9 cellular contexts compared by ENCODE assay signal in genomic region chr2:178111743-178112142, GRCh38. TPM values are rescaled to one million over a fixed set of nuclear protein-coding genes. Genes with fewer than 3 reads are reported as not detected.
DNase-seq lines count a peak whose midpoint lies in the region; ATAC-seq, FAIRE-seq and TF ChIP-seq lines count a peak whose summit lies in the region.
"Had no signal": no experiment of that assay in that cellular context is flagged by ENCODE, and none has a peak within 500 bp of the region (broad histone marks: within the 10 kb centered on the region; RNA-seq: fewer than 3 reads in every experiment).

No MANE protein-coding gene starts in this region.

- in situ Hi-C loops in K562 (cut with MboI): loop anchor here (5.0 to 10.0 kb wide), 2 partner anchors 306 to 803 kb away; no protein-coding TSS in a partner anchor

- H4K8ac ChIP-seq in neuronal stem cell (ENCODE audit: low read depth, low read length): no peak overlapping the region

- H3K9ac ChIP-seq in K562 (ENCODE audit: insufficient read depth in 1 of 2, low read depth in 2 of 2, low read length in 2 of 2) (no peak overlapping the region), neuronal stem cell (ENCODE audit: low read depth, low read length, poor library complexity) (no peak overlapping the region), colonic mucosa (ENCODE audit: low read depth in 2 of 2, low read length in 2 of 2) (no peak overlapping the region)

- no peak overlapping the region for H4K91ac ChIP-seq in neuronal stem cell (ENCODE audit: low read depth, low read length, poor library complexity)

- POLR2A ChIA-PET in K562 (lab: Yijun Ruan, JAX): interaction anchor here (0.7 to 2.0 kb wide), 6 partner anchors 11 to 373 kb away, joined by 3 to 7 read pairs (median 3); no protein-coding TSS in a partner anchor

- no peak overlapping the region for H2BK15ac ChIP-seq in neuronal stem cell (ENCODE audit: low read length)

- H3K36me3 ChIP-seq in K562 (ENCODE audit: control insufficient read depth, insufficient read depth, low read length): peaks cover 5% of the 10 kb centered on the region; the same call in 1 of the 3 replicates
- H3K36me3 ChIP-seq in neuronal stem cell (replicated peaks in 1 of 2; ENCODE audit: control insufficient read depth in 2 of 2, insufficient read depth in 2 of 2, low read length in 2 of 2): peaks cover 0 to 3% of the 10 kb centered on the region in 2 donors
- H3K36me3 ChIP-seq in colonic mucosa: no peaks in the 10 kb centered on the region

- H3K79me2 ChIP-seq in K562 (ENCODE audit: control insufficient read depth, insufficient read depth, low read length): peaks cover 16% of the 10 kb centered on the region; the same call in 2 of the 3 replicates

- H3K27me3 ChIP-seq in K562 (ENCODE audit: control insufficient read depth in 2 of 2, insufficient read depth in 2 of 2, low read length in 2 of 2) (no peaks in the 10 kb centered on the region; a peak in 1 of 5 replicates), neuronal stem cell (ENCODE audit: control insufficient read depth in 3 of 3, insufficient read depth in 3 of 3, low read depth in 1 of 3, low read length in 3 of 3) (no peaks in the 10 kb centered on the region), colonic mucosa (no peaks in the 10 kb centered on the region)

- H3K4me3 ChIP-seq in K562 (peak overlapping the region; percentile 66; the same call in 1 of the 2 replicates), neuronal stem cell (ENCODE audit: low read length in 2 of 2) (peak overlapping the region in 1 of 2 donors; percentile 95), colonic mucosa (no peak overlapping the region)

- TF ChIP-seq RAD21 in K562 (CRISPR knock-in tag; conservative IDR thresholded peaks at IDR 0.05 in 1 of 2, IDR thresholded peaks at IDR 0.05 in 1 of 2): no peak

- peak overlapping the region; percentile 95; the same call in 1 of the 2 replicates for H3K4me2 ChIP-seq in K562 (ENCODE audit: insufficient read depth, low read length)
- no peak overlapping the region for H3K4me2 ChIP-seq in neuronal stem cell (ENCODE audit: insufficient read depth, low read length, poor library complexity, severe bottlenecking)

- no peak overlapping the region for H2BK5ac ChIP-seq in neuronal stem cell (ENCODE audit: low read length)

- H3K23ac ChIP-seq in neuronal stem cell (ENCODE audit: low read depth, low read length, poor library complexity): no peak overlapping the region

- H3K4ac ChIP-seq in neuronal stem cell (ENCODE audit: low read length): no peak overlapping the region

- peaks cover 10 to 16% of the 10 kb centered on the region in 2 experiments; a peak in 3 of 5 replicates for H3K4me1 ChIP-seq in K562 (replicated peaks in 1 of 2; ENCODE audit: control insufficient read depth in 2 of 2, insufficient read depth in 2 of 2, low read length in 2 of 2)
- no peaks in the 10 kb centered on the region for H3K4me1 ChIP-seq in neuronal stem cell (ENCODE audit: control insufficient read depth in 2 of 2, insufficient read depth in 1 of 2, low read depth in 1 of 2, low read length in 2 of 2)
- peaks cover 4% of the 10 kb centered on the region for H3K4me1 ChIP-seq in colonic mucosa

- no peak for DNase-seq in K562 (ENCODE audit: extremely low read depth in 1 of 4, low spot score in 3 of 4)
- no peak for DNase-seq in neuronal stem cell (ENCODE audit: low spot score)
- DNase-seq in SKM-1 (lab: John Stamatoyannopoulos, UW; ENCODE audit: unreplicated experiment): no peak
- DNase-seq in germinal center (ENCODE audit: low spot score): no peak
- DNase-seq in NCI-H2171 (lab: John Stamatoyannopoulos, UW): no peak
- DNase-seq in colonic mucosa: no peak

- H3K27ac ChIP-seq in K562 (ENCODE audit: extremely low read depth, low read depth, low read length) (no peak overlapping the region), neuronal stem cell (replicated peaks; ENCODE audit: low read length) (no peak overlapping the region), colonic mucosa (no peak overlapping the region)

- CTCF ChIA-PET in K562 (lab: Yijun Ruan, JAX; ENCODE audit: low intra/inter-chr PET ratio): interaction anchor here (0.7 to 1.7 kb wide), 5 partner anchors 12 to 303 kb away, joined by 3 to 17 read pairs (median 5); no protein-coding TSS in a partner anchor

- 100% methylated on average over 1 of the region's 1 CpG for WGBS in K562 (ENCODE audit: insufficient coverage, low coverage, missing lambda C conversion rate)
- WGBS in neuronal stem cell (ENCODE audit: extremely low coverage in 2 of 2, insufficient read length in 2 of 2, insufficient replicate concordance in 1 of 2), 2 donors: no CpG with 5 or more reads among the region's 1 CpG

- H2BK120ac ChIP-seq in neuronal stem cell (ENCODE audit: low read depth, low read length): no peak overlapping the region

- TF ChIP-seq CTCF in K562 (IDR thresholded peaks at IDR 0.05 in 2 of 3, conservative IDR thresholded peaks at IDR 0.05 in 1 of 3; ENCODE audit: insufficient read depth in 2 of 3, low read depth in 1 of 3, low read length in 3 of 3) (no peak), colonic mucosa (IDR thresholded peaks at IDR 0.05) (no peak)

- no peak overlapping the region for H2AK5ac ChIP-seq in neuronal stem cell (ENCODE audit: low read depth, low read length)

- H3K9me1 ChIP-seq in K562 (ENCODE audit: control insufficient read depth, insufficient read depth, low read length): no peaks in the 10 kb centered on the region

- H2AFZ ChIP-seq in K562 (ENCODE audit: low read depth, low read length): peak overlapping the region; percentile 96
- peak overlapping the region; percentile 89 for H2AFZ ChIP-seq in neuronal stem cell (ENCODE audit: low read length)

- H4K20me1 ChIP-seq in K562 (replicated peaks; ENCODE audit: control insufficient read depth, insufficient read depth, low read length): no peaks in the 10 kb centered on the region

- no peak overlapping the region for H3K18ac ChIP-seq in neuronal stem cell (ENCODE audit: low read length)

- H3K79me1 ChIP-seq in neuronal stem cell (ENCODE audit: low read depth, low read length): peaks cover 3% of the 10 kb centered on the region

- H3K9me3 ChIP-seq in K562 (replicated peaks; ENCODE audit: control insufficient read depth, insufficient read depth, low read depth, low read length) (no peaks in the 10 kb centered on the region), neuronal stem cell (replicated peaks in 1 of 2; ENCODE audit: control insufficient read depth in 2 of 2, insufficient read depth in 1 of 2, low read depth in 1 of 2, low read length in 2 of 2) (no peaks in the 10 kb centered on the region), colonic mucosa (no peaks in the 10 kb centered on the region)

- intact Hi-C loops in K562 (cut with micrococcal nuclease): loop anchor here (1.0 to 5.0 kb wide), 8 partner anchors 96 to 1641 kb away; partner anchors contain the start of gene FKBP7
- intact Hi-C loops in colonic mucosa (cut with DNase I): loop anchor here (5.0 kb wide), 2 partner anchors 129 to 306 kb away; no protein-coding TSS in a partner anchor

- FAIRE-seq in K562 (lab: Jason Lieb, UNC): no peak

- no peak for TF ChIP-seq EP300 in K562 (IDR thresholded peaks at IDR 0.05; ENCODE audit: low read length)

- no peak for TF ChIP-seq POLR2A in K562 (conservative IDR thresholded peaks at IDR 0.05)

- H2BK12ac ChIP-seq in neuronal stem cell (ENCODE audit: low read length): no peak overlapping the region

- no TSS peak for BruUV-seq in K562 (replicated peaks; lab: Mats Ljungman, UMichigan)

- H3K14ac ChIP-seq in neuronal stem cell (ENCODE audit: low read length): no peak overlapping the region

- ATAC-seq in GM18868 (IDR thresholded peaks at IDR 0.05; ENCODE audit: unreplicated experiment) (peak; percentile 0), HG03439 (IDR thresholded peaks at IDR 0.05; ENCODE audit: unreplicated experiment) (peak; percentile 1), K562 (no peak)

TF ChIP-seq in K562, 482 proteins besides CTCF, POLR2A, EP300 and RAD21 (continues in another document):
- no peak for TF ChIP-seq NFE2 (IDR thresholded peaks at IDR 0.05; ENCODE audit: low read depth)

RNA-seq across cellular contexts. Expression of gene RBM45, which starts 0.5 kb away (rescaled TPM):
- total RNA-seq in K562 (2011; cell fraction: chromatin; rRNA removed; ENCODE audit: low replicate concordance): 10.8 and 27.2 TPM in 2 replicates
- total RNA-seq in K562 (2011; cell fraction: nucleolus; rRNA removed): 6.3 and 8.6 TPM in 2 replicates
- 8.9 and 11.3 TPM in 2 replicates for total RNA-seq in K562 (2011; cell fraction: nucleoplasm; rRNA removed)
- total RNA-seq in K562 (2014; rRNA removed): 14.7 and 15.0 TPM in 2 replicates
- total RNA-seq in K562 (2014; rRNA removed; fragmentation: Illumina TruSeq; extraction: Trizol): 20.8 and 24.4 TPM in 2 replicates
- 21.0 and 22.0 TPM in 2 replicates for total RNA-seq in K562 (2015; rRNA removed; fragmentation: Illumina TruSeq; extraction: Trizol)
- 13.1 and 16.8 TPM in 2 replicates for total RNA-seq in K562 (2021)
- 13.1 and 17.9 TPM in 2 replicates for polyA plus RNA-seq in K562 (2011; rRNA removed)
- polyA plus RNA-seq in K562 (2011; cell fraction: cytosol; rRNA removed): 3.9 and 4.2 TPM in 2 replicates
- polyA plus RNA-seq in K562 (2011; cell fraction: nucleus; rRNA removed): 10.7 and 11.5 TPM in 2 replicates
- 12.6 and 14.6 TPM in 2 replicates for polyA plus RNA-seq in K562 (2012)
- polyA plus RNA-seq in K562 (2014; fragmentation: Illumina TruSeq; extraction: Trizol): 12.5 and 15.0 TPM in 2 replicates
- polyA plus RNA-seq in K562 (2014; fragmentation: Nextera tagmentation; extraction: Ambion mirVana): 1 to 10 TPM; 6.7 to 9.9 TPM
- 16.2 and 19.9 TPM in 2 replicates for polyA plus RNA-seq in K562 (2014; rRNA removed)
- 10.7 TPM in 2 replicates for polyA minus RNA-seq in K562 (2011; rRNA and poly(A)+ RNA removed)
- polyA minus RNA-seq in K562 (2011; cell fraction: cytosol; rRNA and poly(A)+ RNA removed): 3.2 and 3.9 TPM in 2 replicates
- 15.6 and 20.0 TPM in 2 replicates for polyA minus RNA-seq in K562 (2011; cell fraction: nucleus; rRNA and poly(A)+ RNA removed)
- 16.6 TPM for polyA plus RNA-seq in neuronal stem cell (2013, experiment 1 of 2)
- polyA plus RNA-seq in neuronal stem cell (2013, experiment 2 of 2): 15.2 TPM
- total RNA-seq in colonic mucosa: 10 to 100 TPM; 12.1 to 12.7 TPM

RNA-seq across cellular contexts. Expression of gene PDE11A, which starts 39.2 kb away (rescaled TPM):
- 5.8 and 6.3 TPM in 2 replicates for total RNA-seq in K562 (2011; cell fraction: chromatin; rRNA removed; ENCODE audit: low replicate concordance)
- total RNA-seq in K562 (2011; cell fraction: nucleolus; rRNA removed): 3.3 and 3.5 TPM in 2 replicates
- 3.0 and 4.0 TPM in 2 replicates for total RNA-seq in K562 (2011; cell fraction: nucleoplasm; rRNA removed)
- 5.4 and 5.6 TPM in 2 replicates for total RNA-seq in K562 (2014; rRNA removed)
- 7.8 and 8.7 TPM in 2 replicates for total RNA-seq in K562 (2014; rRNA removed; fragmentation: Illumina TruSeq; extraction: Trizol)
- total RNA-seq in K562 (2015; rRNA removed; fragmentation: Illumina TruSeq; extraction: Trizol): 21.3 and 22.1 TPM in 2 replicates
- 5.7 and 6.0 TPM in 2 replicates for total RNA-seq in K562 (2021)
- 0.80 and 8.9 TPM in 2 replicates for polyA plus RNA-seq in K562 (2011; rRNA removed)
- polyA plus RNA-seq in K562 (2011; cell fraction: cytosol; rRNA removed): 0.52 and 5.2 TPM in 2 replicates
- polyA plus RNA-seq in K562 (2011; cell fraction: nucleus; rRNA removed): 1.1 and 10.5 TPM in 2 replicates
- polyA plus RNA-seq in K562 (2012): 6.9 and 15.2 TPM in 2 replicates
- 5.1 and 6.2 TPM in 2 replicates for polyA plus RNA-seq in K562 (2014; fragmentation: Illumina TruSeq; extraction: Trizol)
- 1 to 10 TPM; 3.2 to 3.9 TPM for polyA plus RNA-seq in K562 (2014; fragmentation: Nextera tagmentation; extraction: Ambion mirVana)
- polyA plus RNA-seq in K562 (2014; rRNA removed): 4.5 TPM in 2 replicates
- 1.0 and 19.7 TPM in 2 replicates for polyA minus RNA-seq in K562 (2011; rRNA and poly(A)+ RNA removed)
- 1.1 and 4.9 TPM in 2 replicates for polyA minus RNA-seq in K562 (2011; cell fraction: cytosol; rRNA and poly(A)+ RNA removed)
- 1.1 and 4.3 TPM in 2 replicates for polyA minus RNA-seq in K562 (2011; cell fraction: nucleus; rRNA and poly(A)+ RNA removed)
- 0.08 TPM for polyA plus RNA-seq in neuronal stem cell (2013, experiment 1 of 2)
- 0.08 TPM for polyA plus RNA-seq in neuronal stem cell (2013, experiment 2 of 2)
- total RNA-seq in colonic mucosa: 1 to 10 TPM; 2.6 to 3.2 TPM
- total RNA-seq: glomerular endothelial cell had no signal
